In genomic region chr14:60968671-60969070, GRCh38 we compare ENCODE assay signal across 20 cellular contexts.
"Had no signal": no experiment of that assay in that cellular context is flagged by ENCODE, and none has a peak within 500 bp of the region (broad histone marks: within the 10 kb centered on the region; RNA-seq: fewer than 3 reads in every experiment).

No MANE protein-coding gene starts in this region.

- H3K9ac ChIP-seq: parathyroid adenoma had no signal

- H3K36me3 ChIP-seq: prostate gland, right lobe of liver, uterus had no signal

- H3K4me3 ChIP-seq: esophagus squamous epithelium, hepatocyte, prostate gland, right lobe of liver, suprapubic skin, thyroid gland, uterus had no signal

- ATAC-seq: left lobe of liver; natural killer cell treated with Interleukin-12 subunit alpha and Interleukin-12 subunit beta and Interleukin-15 and Interleukin-18, amount 100 ng/mL, for 72 hours; right lobe of liver; stimulated activated effector memory CD8-positive, alpha-beta T cell treated with anti-CD3 and anti-CD28 coated beads, Interleukin-12 subunit alpha, Interleukin-12 subunit beta, amount 100 ng/mL, for 72 hours; stimulated activated naive CD8-positive, alpha-beta T cell treated with anti-CD3 and anti-CD28 coated beads, Interleukin-15, Interleukin-2, amounts not matched to agents 100 U/mL and 50 U/mL, for 24 hours had no signal

- H3K27me3 ChIP-seq: esophagus squamous epithelium, hepatocyte, right lobe of liver, suprapubic skin, thyroid gland, uterus had no signal

- H3K27ac ChIP-seq: esophagus squamous epithelium, hepatocyte, parathyroid adenoma, prostate gland, right lobe of liver, suprapubic skin, thyroid gland, uterus had no signal

- H2AFZ ChIP-seq: hepatocyte, parathyroid adenoma had no signal

- H3K4me1 ChIP-seq: esophagus squamous epithelium, prostate gland, right lobe of liver, suprapubic skin, thyroid gland, uterus had no signal

- DNase-seq: effector memory CD4-positive, alpha-beta T cell; esophagus squamous epithelium; foreskin fibroblast; head of caudate nucleus; midbrain; occipital lobe; retina; right lobe of liver; stimulated activated CD4-positive, alpha-beta T cell treated with anti-CD3 and anti-CD28 coated beads, Interleukin-4, amount 100 ng/mL, for 1 hour; stimulated activated CD8-positive, alpha-beta memory T cell treated with anti-CD3 and anti-CD28 coated beads, Interleukin-4, amount 100 ng/mL, for 48 hours; stimulated activated naive CD8-positive, alpha-beta T cell treated with anti-CD3 and anti-CD28 coated beads, Interleukin-15, Interleukin-2, amounts not matched to agents 100 U/mL and 50 U/mL, for 24 hours; thyroid gland; uterus had no signal

- H3K79me2 ChIP-seq: parathyroid adenoma had no signal

- H3K9me3 ChIP-seq: esophagus squamous epithelium, prostate gland, right lobe of liver, suprapubic skin, thyroid gland, uterus had no signal
